8 cellular contexts compared by ENCODE assay signal in genomic region chr17:65041945-65042639, GRCh38. TPM values are rescaled to one million over a fixed set of nuclear protein-coding genes. Genes with fewer than 3 reads are reported as not detected.
DNase-seq lines count a peak whose midpoint lies in the region; ATAC-seq and TF ChIP-seq lines count a peak whose summit lies in the region.
"Not testable (repeated sequence)": the region's sequence is repeated elsewhere in the genome, so short reads cannot be mapped to it uniquely, and the experiment has no call there.

No MANE protein-coding gene starts in this region.

- H3K9me3 Mint-ChIP-seq in CD14-positive monocyte; activated CD8-positive, alpha-beta T cell treated with anti-CD3 and anti-CD28 coated beads for 36 hours; activated naive CD4-positive, alpha-beta T cell treated with anti-CD3 and anti-CD28 coated beads, Interleukin-2, amount 10 ng/mL, durations not matched to agents 7 days and 5 days; dendritic cell treated with granulocyte-macrophage colony-stimulating factor and Interleukin-4, amounts not matched to agents 40 ng/mL and 50 ng/mL, for 4 days; natural killer cell treated with Interleukin-12 subunit alpha and Interleukin-12 subunit beta and Interleukin-15 and Interleukin-18, amount 100 ng/mL, for 72 hours: not testable (repeated sequence)

- H4K20me1 ChIP-seq in KMS-11 (ENCODE audit: insufficient read depth) = not testable (repeated sequence)

- not testable (repeated sequence) for H3K27me3 Mint-ChIP-seq in CD14-positive monocyte (ENCODE audit: low read depth in 3 of 3); T-helper 17 cell; activated CD8-positive, alpha-beta T cell treated with anti-CD3 and anti-CD28 coated beads for 36 hours; activated naive CD4-positive, alpha-beta T cell treated with anti-CD3 and anti-CD28 coated beads, Interleukin-2, amount 10 ng/mL, durations not matched to agents 7 days and 5 days; dendritic cell treated with granulocyte-macrophage colony-stimulating factor and Interleukin-4, amounts not matched to agents 40 ng/mL and 50 ng/mL, for 4 days; natural killer cell treated with Interleukin-12 subunit alpha and Interleukin-12 subunit beta and Interleukin-15 and Interleukin-18, amount 100 ng/mL, for 72 hours

- not testable (repeated sequence) for H3K9me3 ChIP-seq in T-helper 17 cell (ENCODE audit: control insufficient read depth, low read length, poor library complexity, severe bottlenecking)

- POLR2A ChIA-PET in activated CD8-positive, alpha-beta T cell treated with anti-CD3 and anti-CD28 coated beads for 36 hours (lab: Charles Lee) = interaction anchor here (1.0 kb wide), 3 partner anchors 12 to 15 kb away, joined by 3 read pairs; partner anchors contain the start of gene GNA13

- not testable (repeated sequence) for H3K27ac ChIP-seq in KMS-11

- H3K9ac ChIP-seq in KMS-11 = not testable (repeated sequence)

- H3K27ac Mint-ChIP-seq in CD14-positive monocyte (peak overlapping the region in 6 of 7 donors; percentile 33 to 86 (median 72)), T-helper 17 cell (peak overlapping the region; percentile 98)
- peak overlapping the region; percentile 86 for H3K27ac Mint-ChIP-seq in activated CD8-positive, alpha-beta T cell treated with anti-CD3 and anti-CD28 coated beads for 36 hours
- peak overlapping the region; percentile 84 for H3K27ac Mint-ChIP-seq in activated naive CD4-positive, alpha-beta T cell treated with anti-CD3 and anti-CD28 coated beads, Interleukin-2, amount 10 ng/mL, durations not matched to agents 7 days and 5 days
- H3K27ac Mint-ChIP-seq in dendritic cell treated with granulocyte-macrophage colony-stimulating factor and Interleukin-4, amounts not matched to agents 40 ng/mL and 50 ng/mL, for 4 days = peak overlapping the region; percentile 62
- H3K27ac Mint-ChIP-seq in natural killer cell treated with Interleukin-12 subunit alpha and Interleukin-12 subunit beta and Interleukin-15 and Interleukin-18, amount 100 ng/mL, for 72 hours = peak overlapping the region; percentile 52 to 80

- intact Hi-C loops in CD14-positive monocyte (cut with micrococcal nuclease) = loop anchor here in 1 of 2 donors (5.0 kb wide), 1 partner anchor 35 kb away; no protein-coding TSS in a partner anchor
- intact Hi-C loops in activated CD8-positive, alpha-beta T cell treated with anti-CD3 and anti-CD28 coated beads for 36 hours (cut with micrococcal nuclease) = loop anchor here (2.0 kb wide), 1 partner anchor 13 kb away; no protein-coding TSS in a partner anchor
- intact Hi-C loops in dendritic cell treated with granulocyte-macrophage colony-stimulating factor and Interleukin-4, amounts not matched to agents 40 ng/mL and 50 ng/mL, for 4 days (cut with micrococcal nuclease) = not testable (repeated sequence)

- peak overlapping the region; percentile 31; the same call in 1 of the 2 replicates for H3K4me2 ChIP-seq in KMS-11

- H3K4me3 ChIP-seq in KMS-11 (IDR thresholded peaks at IDR 0.05; ENCODE audit: insufficient read depth, low read depth, low read length) = not testable (repeated sequence)

- DNase-seq in CD14-positive monocyte (ENCODE audit: low spot score); natural killer cell treated with Interleukin-12 subunit alpha and Interleukin-12 subunit beta and Interleukin-15 and Interleukin-18, amount 100 ng/mL, for 72 hours (ENCODE audit: low spot score): not testable (repeated sequence)
- DNase-seq in T-helper 17 cell = peak in 1 of 3 donors; percentile 21
- peak; percentile 63 for DNase-seq in activated CD8-positive, alpha-beta T cell treated with anti-CD3 and anti-CD28 coated beads for 36 hours
- peak; percentile 59 for DNase-seq in activated naive CD4-positive, alpha-beta T cell treated with anti-CD3 and anti-CD28 coated beads, Interleukin-2, amount 10 ng/mL, durations not matched to agents 7 days and 5 days
- peak; percentile 37 for DNase-seq in stimulated activated naive CD8-positive, alpha-beta T cell treated with anti-CD3 and anti-CD28 coated beads, Interleukin-15, Interleukin-2, amounts not matched to agents 100 U/mL and 50 U/mL, for 24 hours

- peaks cover 40% of the 10 kb centered on the region for H3K4me1 ChIP-seq in KMS-11 (ENCODE audit: low read depth, poor library complexity, severe bottlenecking)

- peaks cover 45% of the 10 kb centered on the region for H3K4me1 Mint-ChIP-seq in CD14-positive monocyte
- H3K4me1 Mint-ChIP-seq in T-helper 17 cell = peaks cover 52% of the 10 kb centered on the region
- peaks cover 73% of the 10 kb centered on the region for H3K4me1 Mint-ChIP-seq in activated CD8-positive, alpha-beta T cell treated with anti-CD3 and anti-CD28 coated beads for 36 hours (ENCODE audit: low read depth)
- peaks cover 70% of the 10 kb centered on the region for H3K4me1 Mint-ChIP-seq in activated naive CD4-positive, alpha-beta T cell treated with anti-CD3 and anti-CD28 coated beads, Interleukin-2, amount 10 ng/mL, durations not matched to agents 7 days and 5 days
- H3K4me1 Mint-ChIP-seq in dendritic cell treated with granulocyte-macrophage colony-stimulating factor and Interleukin-4, amounts not matched to agents 40 ng/mL and 50 ng/mL, for 4 days (ENCODE audit: low read depth) = peaks cover 64% of the 10 kb centered on the region
- peaks cover 38 to 55% of the 10 kb centered on the region in 2 donors for H3K4me1 Mint-ChIP-seq in natural killer cell treated with Interleukin-12 subunit alpha and Interleukin-12 subunit beta and Interleukin-15 and Interleukin-18, amount 100 ng/mL, for 72 hours (ENCODE audit: low read depth in 2 of 2)

- peak; percentile 50 for ATAC-seq in T-helper 17 cell
- ATAC-seq in activated CD8-positive, alpha-beta T cell treated with anti-CD3 and anti-CD28 coated beads for 36 hours = peak; percentile 19
- ATAC-seq in natural killer cell treated with Interleukin-12 subunit alpha and Interleukin-12 subunit beta and Interleukin-15 and Interleukin-18, amount 100 ng/mL, for 72 hours = not testable (repeated sequence)
- peak; percentile 53 for ATAC-seq in stimulated activated naive CD8-positive, alpha-beta T cell treated with anti-CD3 and anti-CD28 coated beads, Interleukin-15, Interleukin-2, amounts not matched to agents 100 U/mL and 50 U/mL, for 24 hours

- not testable (repeated sequence) for H3K27me3 ChIP-seq in KMS-11 (ENCODE audit: insufficient read depth, low read depth)

- not testable (repeated sequence) for H3K36me3 ChIP-seq in KMS-11 (ENCODE audit: insufficient read depth)

- peaks cover 60 to 66% of the 10 kb centered on the region in 2 donors for H3K36me3 Mint-ChIP-seq in CD14-positive monocyte
- H3K36me3 Mint-ChIP-seq in T-helper 17 cell (ENCODE audit: low read depth); natural killer cell treated with Interleukin-12 subunit alpha and Interleukin-12 subunit beta and Interleukin-15 and Interleukin-18, amount 100 ng/mL, for 72 hours: not testable (repeated sequence)
- H3K36me3 Mint-ChIP-seq in activated CD8-positive, alpha-beta T cell treated with anti-CD3 and anti-CD28 coated beads for 36 hours (ENCODE audit: low read depth) = peaks cover 67% of the 10 kb centered on the region
- peaks cover 55% of the 10 kb centered on the region for H3K36me3 Mint-ChIP-seq in activated naive CD4-positive, alpha-beta T cell treated with anti-CD3 and anti-CD28 coated beads, Interleukin-2, amount 10 ng/mL, durations not matched to agents 7 days and 5 days
- peaks cover 65% of the 10 kb centered on the region for H3K36me3 Mint-ChIP-seq in dendritic cell treated with granulocyte-macrophage colony-stimulating factor and Interleukin-4, amounts not matched to agents 40 ng/mL and 50 ng/mL, for 4 days (ENCODE audit: low read depth)

- peaks cover 92% of the 10 kb centered on the region for H3K79me2 ChIP-seq in KMS-11 (ENCODE audit: insufficient read depth, low read depth)

- not testable (repeated sequence) for TF ChIP-seq CTCF in CD14-positive monocyte (IDR thresholded peaks at IDR 0.05); KMS-11 (conservative IDR thresholded peaks at IDR 0.05; ENCODE audit: low read depth, low read length); activated CD8-positive, alpha-beta T cell treated with anti-CD3 and anti-CD28 coated beads for 36 hours (IDR thresholded peaks at IDR 0.05)

- CTCF ChIA-PET in activated CD8-positive, alpha-beta T cell treated with anti-CD3 and anti-CD28 coated beads for 36 hours (lab: Charles Lee) = interaction anchor here (1.4 to 2.1 kb wide), 2 partner anchors 59 kb away, joined by 4 to 6 read pairs; no protein-coding TSS in a partner anchor
- CTCF ChIA-PET in activated naive CD4-positive, alpha-beta T cell treated with anti-CD3 and anti-CD28 coated beads, Interleukin-2, amount 10 ng/mL, durations not matched to agents 7 days and 5 days (lab: Charles Lee) = interaction anchor here (1.6 kb wide), 1 partner anchor 13 kb away, joined by 3 read pairs; no protein-coding TSS in a partner anchor

- H2AFZ ChIP-seq in KMS-11 (ENCODE audit: low read depth) = not testable (repeated sequence)

- peak overlapping the region in 1 of 2 donors; percentile 24 for H3K4me3 Mint-ChIP-seq in CD14-positive monocyte
- H3K4me3 Mint-ChIP-seq in T-helper 17 cell = peak overlapping the region; percentile 83
- H3K4me3 Mint-ChIP-seq in activated CD8-positive, alpha-beta T cell treated with anti-CD3 and anti-CD28 coated beads for 36 hours = peak overlapping the region; percentile 45
- H3K4me3 Mint-ChIP-seq in activated naive CD4-positive, alpha-beta T cell treated with anti-CD3 and anti-CD28 coated beads, Interleukin-2, amount 10 ng/mL, durations not matched to agents 7 days and 5 days = peak overlapping the region; percentile 30
- H3K4me3 Mint-ChIP-seq in dendritic cell treated with granulocyte-macrophage colony-stimulating factor and Interleukin-4, amounts not matched to agents 40 ng/mL and 50 ng/mL, for 4 days = not testable (repeated sequence)
- H3K4me3 Mint-ChIP-seq in natural killer cell treated with Interleukin-12 subunit alpha and Interleukin-12 subunit beta and Interleukin-15 and Interleukin-18, amount 100 ng/mL, for 72 hours = peak overlapping the region; percentile 69

RNA-seq across cellular contexts. Expression of gene GNA13, which starts 14.4 kb away (rescaled TPM):
- polyA plus RNA-seq in CD14-positive monocyte = 10 to 100 TPM; 40.3 to 49.3 TPM
- 100 to 1,000 TPM; 102 to 132 TPM for total RNA-seq in T-helper 17 cell
- 10 to 100 TPM; 48.5 to 50.7 TPM for total RNA-seq in activated CD8-positive, alpha-beta T cell treated with anti-CD3 and anti-CD28 coated beads for 36 hours
- 10 to 100 TPM; 59.3 to 65.3 TPM for total RNA-seq in natural killer cell treated with Interleukin-12 subunit alpha and Interleukin-12 subunit beta and Interleukin-15 and Interleukin-18, amount 100 ng/mL, for 72 hours
